9 cellular contexts compared by ENCODE assay signal in genomic region chr3:124786491-124787241, GRCh38. TPM values are rescaled to one million over a fixed set of nuclear protein-coding genes. Genes with fewer than 3 reads are reported as not detected.
DNase-seq lines count a peak whose midpoint lies in the region; ATAC-seq and TF ChIP-seq lines count a peak whose summit lies in the region.
"Had no signal": no experiment of that assay in that cellular context is flagged by ENCODE, and none has a peak within 500 bp of the region (broad histone marks: within the 10 kb centered on the region; RNA-seq: fewer than 3 reads in every experiment).

No MANE protein-coding gene starts in this region.

- no peak overlapping the region for H3K9ac ChIP-seq in rectal smooth muscle tissue (ENCODE audit: low read length)

- peak; percentile 67 for TF ChIP-seq CTCF in RWPE2 (IDR thresholded peaks at IDR 0.05; ENCODE audit: poor library complexity, severe bottlenecking)
- TF ChIP-seq CTCF in fibroblast of the aortic adventitia (IDR thresholded peaks at IDR 0.05; ENCODE audit: insufficient read depth, low read length), result peak; percentile 43

- H3K4me1 ChIP-seq in RWPE2 (ENCODE audit: insufficient read depth, poor library complexity, severe bottlenecking), result no peaks in the 10 kb centered on the region
- H3K4me1 ChIP-seq in rectal smooth muscle tissue (ENCODE audit: control insufficient read depth, insufficient read depth, low read length), result peaks cover 17% of the 10 kb centered on the region

- H3K27ac ChIP-seq in RWPE2 (ENCODE audit: poor library complexity, severe bottlenecking) (no peak overlapping the region), rectal smooth muscle tissue (ENCODE audit: low read depth, low read length) (peak overlapping the region; percentile 69)

- peak; percentile 23; the same call in 1 of the 3 replicates for ATAC-seq in RWPE2 (ENCODE audit: low read depth)
- no peak for ATAC-seq in activated CD4-positive, CD25-positive, alpha-beta regulatory T cell treated with anti-CD3 and anti-CD28 coated beads, Interleukin-2, amount 50 U/mL, for 24 hours

- H3K36me3 ChIP-seq in RWPE2 (ENCODE audit: low read depth) (peaks cover 7% of the 10 kb centered on the region; the same call in 1 of the 2 replicates), rectal smooth muscle tissue (ENCODE audit: control insufficient read depth, insufficient read depth, low read length) (no peaks in the 10 kb centered on the region)

- DNase-seq in EH (ENCODE audit: low read depth) (peak; percentile 53), RWPE2 (ENCODE audit: low spot score) (no peak), fibroblast of the aortic adventitia (ENCODE audit: low read depth) (peak; percentile 76), NCI-H446 treated with DMSO at 0.1 percent for 48 hours (lab: John Stamatoyannopoulos, UW) (no peak), NCI-H524 (lab: John Stamatoyannopoulos, UW) (no peak), DMS79 (lab: John Stamatoyannopoulos, UW) (no peak)
- DNase-seq: T-helper 1 cell had no signal

- H3K4me3 ChIP-seq in RWPE2 (ENCODE audit: severe bottlenecking) (no peak overlapping the region), fibroblast of the aortic adventitia (ENCODE audit: low read depth, low read length) (no peak overlapping the region), rectal smooth muscle tissue (ENCODE audit: low read length) (no peak overlapping the region)

- H3K27me3 ChIP-seq in RWPE2 (ENCODE audit: insufficient read depth, poor library complexity, severe bottlenecking), result no peaks in the 10 kb centered on the region
- no peaks in the 10 kb centered on the region for H3K27me3 ChIP-seq in rectal smooth muscle tissue (ENCODE audit: control insufficient read depth, insufficient read depth, low read length)

- H3K9me3 ChIP-seq in RWPE2 (ENCODE audit: severe bottlenecking), result no peaks in the 10 kb centered on the region

RNA-seq across cellular contexts. Expression of gene UMPS, which starts 56.4 kb away (rescaled TPM):
- total RNA-seq in fibroblast of the aortic adventitia (ENCODE audit: low replicate concordance), result 28.6 and 83.3 TPM in 2 replicates

Comparison
In these comparisons a context has a peak if more than half of its experiments do, and no peak if none do; other contexts are left out.
1. DNase-seq: peak in EH (single experiment) and fibroblast of the aortic adventitia (single experiment); none in RWPE2 (single experiment), NCI-H446 treated with DMSO at 0.1 percent for 48 hours (single experiment), NCI-H524 (0 of 2) and DMS79 (single experiment).